41 cellular contexts compared by ENCODE assay signal in the genomic region with DNA sequence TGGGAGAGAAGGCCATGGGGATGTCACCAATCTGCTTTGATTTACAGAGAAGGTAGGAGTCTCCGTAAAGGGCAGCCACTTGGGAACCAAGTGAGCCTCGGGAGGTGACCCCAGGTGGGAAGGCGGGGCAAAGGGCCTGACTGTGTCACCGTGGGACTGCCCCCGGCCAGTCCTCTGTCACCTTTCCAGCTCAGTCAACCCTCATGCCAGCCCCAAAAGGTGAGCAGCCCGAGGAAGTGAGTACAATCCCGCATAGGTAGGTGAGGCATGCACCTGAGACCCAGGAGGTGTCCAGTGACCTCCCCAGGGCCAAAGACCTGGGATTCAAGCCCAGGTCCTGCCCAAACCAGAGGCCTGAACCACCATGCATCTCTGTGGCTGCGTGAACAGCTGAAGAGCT. TPM values are rescaled to one million over a fixed set of nuclear protein-coding genes. Genes with fewer than 3 reads are reported as not detected.
"Had no signal": no experiment of that assay in that cellular context is flagged by ENCODE, and none has a peak within 500 bp of the region (broad histone marks: within the 10 kb centered on the region; RNA-seq: fewer than 3 reads in every experiment).

No MANE protein-coding gene starts in this region.

- H3K27ac Mint-ChIP-seq: activated CD4-positive, alpha-beta memory T cell treated with anti-CD3 and anti-CD28 coated beads for 36 hours; activated CD4-positive, alpha-beta T cell treated with anti-CD3 and anti-CD28 coated beads for 36 hours; activated CD4-positive, alpha-beta T cell treated with anti-CD3 and anti-CD28 coated beads, Interleukin-2, amount 10 ng/mL, durations not matched to agents 24 days and 14 days; activated CD8-positive, alpha-beta memory T cell treated with anti-CD3 and anti-CD28 coated beads, Interleukin-2, amount 10 ng/mL, durations not matched to agents 7 days and 5 days; activated CD8-positive, alpha-beta T cell treated with anti-CD3 and anti-CD28 coated beads, Interleukin-2, amount 10 ng/mL, durations not matched to agents 7 days and 5 days; activated naive CD4-positive, alpha-beta T cell treated with anti-CD3 and anti-CD28 coated beads for 36 hours; activated naive CD4-positive, alpha-beta T cell treated with anti-CD3 and anti-CD28 coated beads, Interleukin-2, amount 50 U/mL, for 24 hours; activated naive CD8-positive, alpha-beta T cell treated with anti-CD3 and anti-CD28 coated beads for 36 hours; activated naive CD8-positive, alpha-beta T cell treated with anti-CD3 and anti-CD28 coated beads, Interleukin-2, amount 50 U/mL, for 24 hours; activated T-helper 1 cell treated with anti-CD3 and anti-CD28 coated beads, Interleukin-12 subunit alpha, Interleukin-12 subunit beta, Interleukin-2, Interleukin-4 antibody, amounts not matched to agents 30 ng/mL and 10 ng/mL and 1 ng/mL, durations not matched to agents 14 hours and 24 hours and 36 hours; activated T-helper 2 cell treated with anti-CD3 and anti-CD28 coated beads, Interferon-gamma antibody, Interleukin-2, Interleukin-4, amounts not matched to agents 10 μg/mL and 5 μg/mL and 100 μg/mL, durations not matched to agents 14 hours and 24 hours and 36 hours; T-helper 17 cell; T-helper 2 cell treated with Interferon-gamma antibody and Interleukin-4, amounts not matched to agents 5 μg/mL and 100 μg/mL, for 36 hours had no signal

- H3K4me1 Mint-ChIP-seq: activated CD4-positive, alpha-beta T cell treated with anti-CD3 and anti-CD28 coated beads for 36 hours; activated CD4-positive, alpha-beta T cell treated with anti-CD3 and anti-CD28 coated beads, Interleukin-2, amount 10 ng/mL, durations not matched to agents 24 days and 14 days; activated CD8-positive, alpha-beta memory T cell treated with anti-CD3 and anti-CD28 coated beads, Interleukin-2, amount 10 ng/mL, durations not matched to agents 7 days and 5 days; activated naive CD4-positive, alpha-beta T cell treated with anti-CD3 and anti-CD28 coated beads, Interleukin-2, amount 50 U/mL, for 24 hours; activated naive CD8-positive, alpha-beta T cell treated with anti-CD3 and anti-CD28 coated beads for 36 hours; activated naive CD8-positive, alpha-beta T cell treated with anti-CD3 and anti-CD28 coated beads, Interleukin-2, amount 50 U/mL, for 24 hours; T-helper 17 cell had no signal

- H3K27ac ChIP-seq: adrenal gland, body of pancreas, cardiac muscle cell, colonic mucosa, epithelial cell of prostate, esophagus squamous epithelium, gastroesophageal sphincter had no signal

- H3K36me3 Mint-ChIP-seq: activated CD4-positive, alpha-beta memory T cell treated with anti-CD3 and anti-CD28 coated beads for 36 hours; activated CD8-positive, alpha-beta memory T cell treated with anti-CD3 and anti-CD28 coated beads, Interleukin-2, amount 10 ng/mL, durations not matched to agents 7 days and 5 days; activated naive CD4-positive, alpha-beta T cell treated with anti-CD3 and anti-CD28 coated beads, Interleukin-2, amount 50 U/mL, for 24 hours; activated naive CD8-positive, alpha-beta T cell treated with anti-CD3 and anti-CD28 coated beads for 36 hours had no signal

- H3K9me3 Mint-ChIP-seq: activated CD4-positive, alpha-beta memory T cell treated with anti-CD3 and anti-CD28 coated beads for 36 hours; activated CD4-positive, alpha-beta T cell treated with anti-CD3 and anti-CD28 coated beads, Interleukin-2, amount 10 ng/mL, durations not matched to agents 24 days and 14 days; activated naive CD4-positive, alpha-beta T cell treated with anti-CD3 and anti-CD28 coated beads for 36 hours; activated naive CD4-positive, alpha-beta T cell treated with anti-CD3 and anti-CD28 coated beads, Interleukin-2, amount 50 U/mL, for 24 hours; activated naive CD8-positive, alpha-beta T cell treated with anti-CD3 and anti-CD28 coated beads for 36 hours; activated naive CD8-positive, alpha-beta T cell treated with anti-CD3 and anti-CD28 coated beads, Interleukin-2, amount 50 U/mL, for 24 hours; activated T-helper 1 cell treated with anti-CD3 and anti-CD28 coated beads, Interleukin-12 subunit alpha, Interleukin-12 subunit beta, Interleukin-2, Interleukin-4 antibody, amounts not matched to agents 30 ng/mL and 10 ng/mL and 1 ng/mL, durations not matched to agents 14 hours and 24 hours and 36 hours; activated T-helper 2 cell treated with anti-CD3 and anti-CD28 coated beads, Interferon-gamma antibody, Interleukin-2, Interleukin-4, amounts not matched to agents 10 μg/mL and 5 μg/mL and 100 μg/mL, durations not matched to agents 14 hours and 24 hours and 36 hours; T-helper 2 cell treated with Interferon-gamma antibody and Interleukin-4, amounts not matched to agents 5 μg/mL and 100 μg/mL, for 36 hours had no signal

- H3K4me1 ChIP-seq: adrenal gland, body of pancreas, colonic mucosa, gastroesophageal sphincter had no signal

- H3K36me3 ChIP-seq: adrenal gland, colonic mucosa, gastroesophageal sphincter had no signal

- DNase-seq: activated CD4-positive, alpha-beta memory T cell treated with anti-CD3 and anti-CD28 coated beads for 36 hours; activated CD4-positive, alpha-beta T cell treated with anti-CD3 and anti-CD28 coated beads for 36 hours; activated CD4-positive, alpha-beta T cell treated with anti-CD3 and anti-CD28 coated beads, Interleukin-2, amount 10 ng/mL, durations not matched to agents 24 days and 14 days; activated CD4-positive, CD25-positive, alpha-beta regulatory T cell; activated CD4-positive, CD25-positive, alpha-beta regulatory T cell treated with anti-CD3 and anti-CD28 coated beads, Interleukin-2, amount 50 U/mL, for 72 hours; activated CD8-positive, alpha-beta memory T cell treated with anti-CD3 and anti-CD28 coated beads, Interleukin-2, amount 10 ng/mL, durations not matched to agents 7 days and 5 days; activated CD8-positive, alpha-beta memory T cell treated with anti-CD3 and anti-CD28 coated beads, Interleukin-2, amount 50 U/mL, for 4 hours; activated CD8-positive, alpha-beta T cell treated with anti-CD3 and anti-CD28 coated beads, Interleukin-2, amount 10 ng/mL, durations not matched to agents 7 days and 5 days; activated effector memory CD4-positive, alpha-beta T cell treated with anti-CD3 and anti-CD28 coated beads, Interleukin-2, amount 50 U/mL, for 16 hours; activated naive CD4-positive, alpha-beta T cell treated with anti-CD3 and anti-CD28 coated beads for 36 hours; activated naive CD8-positive, alpha-beta T cell treated with anti-CD3 and anti-CD28 coated beads for 36 hours; activated naive CD8-positive, alpha-beta T cell treated with anti-CD3 and anti-CD28 coated beads, Interleukin-2, amount 50 U/mL, for 24 hours; activated T-cell treated with anti-CD3 and anti-CD28 coated beads, Interleukin-2, amount 50 U/mL, for 1 hour; activated T-cell treated with anti-CD3 and anti-CD28 coated beads, Interleukin-2, amount 50 U/mL, for 48 hours; adrenal gland; amygdala; aorta; body of pancreas; central memory CD4-positive, alpha-beta T cell; cerebellar nuclear complex; colonic mucosa; effector CD8-positive, alpha-beta T cell; esophagus squamous epithelium; foreskin melanocyte; T-helper 1 cell; T-helper 17 cell; T1000 had no signal

- H3K4me3 Mint-ChIP-seq: activated CD4-positive, alpha-beta memory T cell treated with anti-CD3 and anti-CD28 coated beads for 36 hours; activated CD4-positive, alpha-beta T cell treated with anti-CD3 and anti-CD28 coated beads for 36 hours; activated CD4-positive, alpha-beta T cell treated with anti-CD3 and anti-CD28 coated beads, Interleukin-2, amount 10 ng/mL, durations not matched to agents 24 days and 14 days; activated CD8-positive, alpha-beta memory T cell treated with anti-CD3 and anti-CD28 coated beads, Interleukin-2, amount 10 ng/mL, durations not matched to agents 7 days and 5 days; activated CD8-positive, alpha-beta T cell treated with anti-CD3 and anti-CD28 coated beads, Interleukin-2, amount 10 ng/mL, durations not matched to agents 7 days and 5 days; activated naive CD4-positive, alpha-beta T cell treated with anti-CD3 and anti-CD28 coated beads for 36 hours; activated naive CD4-positive, alpha-beta T cell treated with anti-CD3 and anti-CD28 coated beads, Interleukin-2, amount 50 U/mL, for 24 hours; activated naive CD8-positive, alpha-beta T cell treated with anti-CD3 and anti-CD28 coated beads for 36 hours; activated naive CD8-positive, alpha-beta T cell treated with anti-CD3 and anti-CD28 coated beads, Interleukin-2, amount 50 U/mL, for 24 hours; activated T-helper 1 cell treated with anti-CD3 and anti-CD28 coated beads, Interleukin-12 subunit alpha, Interleukin-12 subunit beta, Interleukin-2, Interleukin-4 antibody, amounts not matched to agents 30 ng/mL and 10 ng/mL and 1 ng/mL, durations not matched to agents 14 hours and 24 hours and 36 hours; T-helper 17 cell; T-helper 2 cell treated with Interferon-gamma antibody and Interleukin-4, amounts not matched to agents 5 μg/mL and 100 μg/mL, for 36 hours had no signal

- ATAC-seq: activated CD4-positive, alpha-beta T cell treated with anti-CD3 and anti-CD28 coated beads for 36 hours; activated CD8-positive, alpha-beta memory T cell treated with anti-CD3 and anti-CD28 coated beads, Interleukin-2, amount 10 ng/mL, durations not matched to agents 7 days and 5 days; activated CD8-positive, alpha-beta T cell treated with anti-CD3 and anti-CD28 coated beads, Interleukin-2, amount 10 ng/mL, durations not matched to agents 7 days and 5 days; activated naive CD8-positive, alpha-beta T cell treated with anti-CD3 and anti-CD28 coated beads, Interleukin-2, amount 50 U/mL, for 24 hours; body of pancreas; gastroesophageal sphincter; T-helper 17 cell had no signal

- H3K27me3 ChIP-seq: adrenal gland, body of pancreas, cardiac muscle cell, colonic mucosa had no signal

- H3K9me3 ChIP-seq: adrenal gland, body of pancreas, colonic mucosa, esophagus squamous epithelium, gastroesophageal sphincter had no signal

- H3K4me3 ChIP-seq: adrenal gland, body of pancreas, cardiac muscle cell, colonic mucosa, esophagus squamous epithelium, gastroesophageal sphincter had no signal

- FAIRE-seq: endometrium, endothelial cell of umbilical vein had no signal

RNA-seq across cellular contexts. Expression of a gene that starts 36.2 kb away (rescaled TPM):
- total RNA-seq: activated CD4-positive, alpha-beta memory T cell treated with anti-CD3 and anti-CD28 coated beads for 36 hours; activated CD8-positive, alpha-beta memory T cell treated with anti-CD3 and anti-CD28 coated beads for 36 hours; activated CD8-positive, alpha-beta memory T cell treated with anti-CD3 and anti-CD28 coated beads, Interleukin-2, amount 10 ng/mL, durations not matched to agents 7 days and 5 days; activated CD8-positive, alpha-beta T cell treated with anti-CD3 and anti-CD28 coated beads, Interleukin-2, amount 10 ng/mL, durations not matched to agents 7 days and 5 days; activated naive CD4-positive, alpha-beta T cell treated with anti-CD3 and anti-CD28 coated beads for 36 hours; activated naive CD8-positive, alpha-beta T cell treated with anti-CD3 and anti-CD28 coated beads for 36 hours; activated T-helper 2 cell treated with anti-CD3 and anti-CD28 coated beads, Interferon-gamma antibody, Interleukin-2, Interleukin-4, amounts not matched to agents 10 μg/mL and 5 μg/mL and 100 μg/mL, durations not matched to agents 14 hours and 24 hours and 36 hours; dermis microvascular lymphatic vessel endothelial cell; endothelial cell of umbilical vein; fibroblast of lung; fibroblast of villous mesenchyme; glomerular endothelial cell; T-helper 17 cell had no signal
- polyA plus RNA-seq: aorta, endothelial cell of umbilical vein, fibroblast of lung had no signal
